12 cellular contexts compared by ENCODE assay signal in genomic region chr1:61131716-61132115, GRCh38. TPM values are rescaled to one million over a fixed set of nuclear protein-coding genes. Genes with fewer than 3 reads are reported as not detected.
A peak's percentile ranks its signal among the peaks of the same experiment; 100 is the strongest.
DNase-seq lines count a peak whose midpoint lies in the region; ATAC-seq and TF ChIP-seq lines count a peak whose summit lies in the region.
"Had no signal": no experiment of that assay in that cellular context is flagged by ENCODE, and none has a peak within 500 bp of the region (broad histone marks: within the 10 kb centered on the region; RNA-seq: fewer than 3 reads in every experiment).

No MANE protein-coding gene starts in this region.

- H3K9ac ChIP-seq in PC-3 (ENCODE audit: low read length) = no peak overlapping the region
- no peak overlapping the region for H3K9ac ChIP-seq in skeletal muscle tissue (ENCODE audit: low read depth in 1 of 3, low read length in 3 of 3)
- H3K9ac ChIP-seq: neural progenitor cell had no signal

- H4K20me1 ChIP-seq in PC-3 (ENCODE audit: low read length) = no peaks in the 10 kb centered on the region

- POLR2A ChIA-PET in PC-3 (lab: Charles Lee; ENCODE audit: unreplicated experiment) = no interaction called here

- H3K9me2 ChIP-seq in PC-3 (replicated peaks; ENCODE audit: low read length) = no peaks in the 10 kb centered on the region

- no peaks in the 10 kb centered on the region for H3F3A ChIP-seq in PC-3 (ENCODE audit: low read length, unreplicated experiment)

- peaks cover 14% of the 10 kb centered on the region for H3K4me1 ChIP-seq in PC-3 (ENCODE audit: insufficient read depth, low read length)
- peaks cover 8 to 17% (median 13%) of the 10 kb centered on the region in 3 donors for H3K4me1 ChIP-seq in skeletal muscle tissue (ENCODE audit: control insufficient read depth in 3 of 3, insufficient read depth in 3 of 3, low read length in 3 of 3)

- H3K4me2 ChIP-seq in PC-3 (ENCODE audit: low read length) = peak overlapping the region; percentile 32; the same call in 1 of the 2 replicates
- H3K4me2 ChIP-seq: neural progenitor cell had no signal

- no peak overlapping the region for H2AFZ ChIP-seq in PC-3 (ENCODE audit: low read length)
- H2AFZ ChIP-seq: neural progenitor cell had no signal

- H3K36me3 ChIP-seq in PC-3 (ENCODE audit: low read depth, low read length) (no peaks in the 10 kb centered on the region), skeletal muscle tissue (ENCODE audit: control insufficient read depth in 3 of 3, insufficient read depth in 3 of 3, low read length in 3 of 3) (no peaks in the 10 kb centered on the region)
- H3K36me3 ChIP-seq: neural progenitor cell had no signal

- DNase-seq in HFF-Myc (ENCODE audit: extremely low read depth, low read depth) = peak; percentile 30
- no peak for DNase-seq in PC-3
- peak; percentile 74 for DNase-seq in fibroblast of mammary gland (ENCODE audit: low read depth)
- no peak for DNase-seq in stimulated activated naive CD4-positive, alpha-beta T cell (lab: John Stamatoyannopoulos, UW)
- DNase-seq in NCI-H187 treated with DMSO at 0.1 percent for 48 hours (lab: John Stamatoyannopoulos, UW) = no peak
- DNase-seq in KG1 (lab: John Stamatoyannopoulos, UW) = no peak
- DNase-seq: activated CD4-positive, alpha-beta T cell treated with anti-CD3 and anti-CD28 coated beads, Interleukin-2, amount 50 U/mL, for 4 hours; activated naive CD4-positive, alpha-beta T cell treated with anti-CD3 and anti-CD28 coated beads, Interleukin-2, amount 10 ng/mL, durations not matched to agents 7 days and 5 days; NCI-H524 treated with DMSO at 0.1 percent for 48 hours had no signal

- intact Hi-C loops in PC-3 (cut with micrococcal nuclease) = loop anchor here (2.0 to 5.0 kb wide), 2 partner anchors 74 to 191 kb away; no protein-coding TSS in a partner anchor

- CTCF ChIA-PET in PC-3 (lab: Charles Lee) = no interaction called here

- no peak for TF ChIP-seq CTCF in HFF-Myc (IDR thresholded peaks at IDR 0.05; ENCODE audit: low read depth, low read length, missing control alignments)
- TF ChIP-seq CTCF in PC-3 (conservative IDR thresholded peaks at IDR 0.05; ENCODE audit: low read depth, low read length) = no peak
- no peak for TF ChIP-seq CTCF in fibroblast of mammary gland (conservative IDR thresholded peaks at IDR 0.05; ENCODE audit: control insufficient read depth, insufficient read depth, low read depth, low read length)

- H3K27ac ChIP-seq in PC-3 (ENCODE audit: low read length) (no peak overlapping the region), skeletal muscle tissue (ENCODE audit: low read depth, low read length) (peak overlapping the region; percentile 38)

- H3K79me2 ChIP-seq in PC-3 (ENCODE audit: low read length) = no peaks in the 10 kb centered on the region

- no peaks in the 10 kb centered on the region for H3K9me3 ChIP-seq in PC-3 (ENCODE audit: low read length)
- H3K9me3 ChIP-seq in skeletal muscle tissue (ENCODE audit: control insufficient read depth in 3 of 3, low read length in 3 of 3) = no peaks in the 10 kb centered on the region

- H3K4me3 ChIP-seq in HFF-Myc (replicated peaks; ENCODE audit: low read depth, low read length) (no peak overlapping the region), PC-3 (ENCODE audit: low read length) (no peak overlapping the region), fibroblast of mammary gland (ENCODE audit: control insufficient read depth, low read depth, low read length) (no peak overlapping the region), skeletal muscle tissue (ENCODE audit: low read length in 3 of 3) (peak overlapping the region in 1 of 3 donors; percentile 23)
- H3K4me3 ChIP-seq: neural progenitor cell had no signal

- H3K27me3 ChIP-seq in PC-3 (ENCODE audit: low read length) = no peaks in the 10 kb centered on the region
- no peaks in the 10 kb centered on the region for H3K27me3 ChIP-seq in skeletal muscle tissue (ENCODE audit: control insufficient read depth in 3 of 3, insufficient read depth in 3 of 3, low read length in 3 of 3)
- H3K27me3 ChIP-seq: neural progenitor cell had no signal

- ATAC-seq in PC-3 = no peak
- no peak for ATAC-seq in HG03097 (IDR thresholded peaks at IDR 0.05; ENCODE audit: low FRiP score, unreplicated experiment)

- BruUV-seq in PC-3 (replicated peaks; lab: Mats Ljungman, UMichigan) = no TSS peak

RNA-seq across cellular contexts. Expression of gene NFIA, which starts 49.4 kb away (rescaled TPM):
- total RNA-seq in PC-3 (2014; rRNA removed) (5.2 and 12.7 TPM in 2 replicates), skeletal muscle tissue (31.3 TPM)

Comparison
In these comparisons a context has a peak if more than half of its experiments do, and no peak if none do; other contexts are left out.
1. DNase-seq: peak in HFF-Myc (single experiment) and fibroblast of mammary gland (single experiment); none in PC-3 (single experiment), stimulated activated naive CD4-positive, alpha-beta T cell (0 of 6), NCI-H187 treated with DMSO at 0.1 percent for 48 hours (single experiment) and KG1 (single experiment).